9 cellular contexts compared by ENCODE assay signal in the genomic region with DNA sequence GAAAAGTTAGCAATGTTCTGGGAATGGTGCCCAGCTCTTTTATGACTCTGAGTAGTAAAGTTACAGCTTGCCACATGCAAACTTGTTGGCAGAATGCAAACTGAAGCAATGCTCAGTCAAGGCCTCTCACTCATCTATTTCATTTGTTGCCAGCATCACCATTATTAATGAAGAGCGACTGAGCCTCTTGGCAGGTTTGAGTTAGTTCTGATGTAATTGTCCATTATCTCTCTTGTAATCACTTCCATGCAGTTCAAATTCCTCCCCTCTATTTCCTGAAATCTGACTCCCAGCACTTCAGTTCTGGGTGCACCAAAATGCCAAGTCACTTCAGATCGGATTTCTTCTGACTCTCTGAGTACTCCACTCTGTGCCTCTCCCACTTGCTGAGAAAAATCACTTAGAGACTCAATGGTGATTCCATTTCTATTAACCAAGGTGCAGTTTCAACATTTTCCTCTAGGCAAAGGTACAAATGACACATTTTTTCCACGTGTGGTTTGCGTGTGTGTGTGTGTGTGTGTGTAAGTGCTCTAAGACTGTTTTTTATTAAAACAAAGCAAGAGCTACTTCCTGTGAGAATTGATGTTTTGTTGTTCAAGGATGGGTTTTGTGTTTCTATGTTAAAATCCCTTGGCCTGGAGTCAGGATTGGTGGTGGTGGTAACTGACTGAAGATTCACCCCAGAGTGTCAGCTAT.
DNase-seq lines count a peak whose midpoint lies in the region; ATAC-seq, FAIRE-seq and TF ChIP-seq lines count a peak whose summit lies in the region.
"Had no signal": no experiment of that assay in that cellular context is flagged by ENCODE, and none has a peak within 500 bp of the region (broad histone marks: within the 10 kb centered on the region; RNA-seq: fewer than 3 reads in every experiment).

No MANE protein-coding gene starts in this region.

- peak overlapping the region; percentile 89 for H3K27ac ChIP-seq in ACC112 (ENCODE audit: low read depth, low read length)
- peak overlapping the region; percentile 54 for H3K27ac ChIP-seq in astrocyte (ENCODE audit: low read depth, low read length)
- no peak overlapping the region for H3K27ac ChIP-seq in CD4-positive, alpha-beta T cell (ENCODE audit: low read depth, low read length)

- POLR2A ChIA-PET in CD4-positive, alpha-beta T cell (lab: Charles Lee), result no interaction called here

- no peak for TF ChIP-seq CTCF in astrocyte (IDR thresholded peaks at IDR 0.05; ENCODE audit: insufficient read depth, low read depth, low read length)
- TF ChIP-seq CTCF in CD4-positive, alpha-beta T cell (IDR thresholded peaks at IDR 0.05), result no peak
- TF ChIP-seq CTCF in BE2C (IDR thresholded peaks at IDR 0.05; ENCODE audit: low read depth, low read length), result no peak

- CTCF ChIA-PET in CD4-positive, alpha-beta T cell (lab: Charles Lee), result no interaction called here

- DNase-seq in KBM-7 (peak; percentile 47), astrocyte (ENCODE audit: low read depth) (peak; percentile 100), left lobe of liver (ENCODE audit: low spot score) (no peak), AML-193 (lab: John Stamatoyannopoulos, UW) (no peak), BE2C (no peak)
- DNase-seq in CD4-positive, alpha-beta T cell, result no peak

- H3K9ac ChIP-seq in astrocyte (ENCODE audit: low read length), result peak overlapping the region; percentile 32

- H3K9me3 Mint-ChIP-seq in astrocyte (ENCODE audit: unreplicated experiment), result peaks cover 1% of the 10 kb centered on the region
- no peaks in the 10 kb centered on the region for H3K9me3 Mint-ChIP-seq in CD4-positive, alpha-beta T cell

- H3K4me3 Mint-ChIP-seq in astrocyte (ENCODE audit: unreplicated experiment), result no peak overlapping the region
- H3K4me3 Mint-ChIP-seq in CD4-positive, alpha-beta T cell, result no peak overlapping the region

- no peaks in the 10 kb centered on the region for H4K20me1 ChIP-seq in astrocyte (ENCODE audit: insufficient read depth, low read length)

- peak overlapping the region; percentile 75 for H3K4me2 ChIP-seq in astrocyte (ENCODE audit: low read length)

- peak; percentile 80 for ATAC-seq in left lobe of liver
- no peak for ATAC-seq in CD4-positive, alpha-beta T cell (ENCODE audit: poor library complexity)
- ATAC-seq in GM19467 (IDR thresholded peaks at IDR 0.05; ENCODE audit: unreplicated experiment), result no peak

- H3K79me2 ChIP-seq in ACC112 (ENCODE audit: control insufficient read depth, insufficient read depth, low read length, unreplicated experiment) (no peaks in the 10 kb centered on the region), astrocyte (ENCODE audit: insufficient read depth, low read length) (no peaks in the 10 kb centered on the region)

- H2AFZ ChIP-seq in ACC112 (ENCODE audit: low read length, unreplicated experiment), result peak overlapping the region; percentile 54
- H2AFZ ChIP-seq in astrocyte (ENCODE audit: low read depth, low read length), result peak overlapping the region; percentile 28

- H3K4me3 ChIP-seq in ACC112 (ENCODE audit: low read depth, low read length), result peak overlapping the region; percentile 3; the same call in 1 of the 2 replicates
- peak overlapping the region; percentile 8 for H3K4me3 ChIP-seq in astrocyte (ENCODE audit: insufficient read depth, low read depth, low read length)
- H3K4me3 ChIP-seq in BE2C (ENCODE audit: low read depth, low read length), result no peak overlapping the region
- H3K4me3 ChIP-seq: tibial nerve had no signal

- H3K27me3 Mint-ChIP-seq in astrocyte (ENCODE audit: low read depth, unreplicated experiment), result no peaks in the 10 kb centered on the region
- peaks cover 24% of the 10 kb centered on the region for H3K27me3 Mint-ChIP-seq in CD4-positive, alpha-beta T cell

- intact Hi-C loops in CD4-positive, alpha-beta T cell (cut with DNase I, micrococcal nuclease), result no loop called here

- H3K27me3 ChIP-seq in ACC112 (ENCODE audit: insufficient read depth, low read length) (no peaks in the 10 kb centered on the region), astrocyte (ENCODE audit: insufficient read depth, low read length) (no peaks in the 10 kb centered on the region), BE2C (no peaks in the 10 kb centered on the region)
- H3K27me3 ChIP-seq in CD4-positive, alpha-beta T cell (ENCODE audit: control insufficient read depth, insufficient read depth, low read length), result no peaks in the 10 kb centered on the region
- H3K27me3 ChIP-seq: tibial nerve had no signal

- no peak overlapping the region for H3K27ac Mint-ChIP-seq in astrocyte (ENCODE audit: unreplicated experiment)
- no peak overlapping the region for H3K27ac Mint-ChIP-seq in CD4-positive, alpha-beta T cell

- H3K36me3 ChIP-seq in ACC112 (ENCODE audit: insufficient read depth, low read length) (no peaks in the 10 kb centered on the region), astrocyte (ENCODE audit: insufficient read depth, low read length) (no peaks in the 10 kb centered on the region), BE2C (no peaks in the 10 kb centered on the region)
- H3K36me3 ChIP-seq: tibial nerve had no signal

- in situ Hi-C loops in KBM-7 (cut with MboI; ENCODE audit: low pct_unique_long_range_greater_than_20kb, low sequenced_read_pairs), result no loop called here

- FAIRE-seq in astrocyte (lab: Jason Lieb, UNC), result peak; percentile 93

- H3K9me3 ChIP-seq in astrocyte (ENCODE audit: insufficient read depth, low read depth, low read length) (no peaks in the 10 kb centered on the region), BE2C (no peaks in the 10 kb centered on the region)
- H3K9me3 ChIP-seq in CD4-positive, alpha-beta T cell (ENCODE audit: control insufficient read depth, low read length), result no peaks in the 10 kb centered on the region
- H3K9me3 ChIP-seq: tibial nerve had no signal

- peaks cover 18% of the 10 kb centered on the region for H3K4me1 Mint-ChIP-seq in astrocyte (ENCODE audit: low read depth, unreplicated experiment)
- H3K4me1 Mint-ChIP-seq in CD4-positive, alpha-beta T cell (ENCODE audit: low read depth), result no peaks in the 10 kb centered on the region

- H3K4me1 ChIP-seq in ACC112 (ENCODE audit: control insufficient read depth, insufficient read depth, low read length, unreplicated experiment), result peaks cover 27% of the 10 kb centered on the region
- H3K4me1 ChIP-seq in astrocyte (ENCODE audit: insufficient read depth, low read length), result peaks cover 13% of the 10 kb centered on the region
- no peaks in the 10 kb centered on the region for H3K4me1 ChIP-seq in BE2C

- H3K36me3 Mint-ChIP-seq in astrocyte (ENCODE audit: low read depth, unreplicated experiment), result no peaks in the 10 kb centered on the region
- no peaks in the 10 kb centered on the region for H3K36me3 Mint-ChIP-seq in CD4-positive, alpha-beta T cell (ENCODE audit: low read depth)

Comparison
In these comparisons a context has a peak if more than half of its experiments do, and no peak if none do; other contexts are left out.
1. DNase-seq: peak in KBM-7 (single experiment) and astrocyte (single experiment); none in left lobe of liver (single experiment), AML-193 (0 of 2), CD4-positive, alpha-beta T cell (0 of 10) and BE2C (single experiment).